15 cellular contexts compared by ENCODE assay signal in the genomic region with DNA sequence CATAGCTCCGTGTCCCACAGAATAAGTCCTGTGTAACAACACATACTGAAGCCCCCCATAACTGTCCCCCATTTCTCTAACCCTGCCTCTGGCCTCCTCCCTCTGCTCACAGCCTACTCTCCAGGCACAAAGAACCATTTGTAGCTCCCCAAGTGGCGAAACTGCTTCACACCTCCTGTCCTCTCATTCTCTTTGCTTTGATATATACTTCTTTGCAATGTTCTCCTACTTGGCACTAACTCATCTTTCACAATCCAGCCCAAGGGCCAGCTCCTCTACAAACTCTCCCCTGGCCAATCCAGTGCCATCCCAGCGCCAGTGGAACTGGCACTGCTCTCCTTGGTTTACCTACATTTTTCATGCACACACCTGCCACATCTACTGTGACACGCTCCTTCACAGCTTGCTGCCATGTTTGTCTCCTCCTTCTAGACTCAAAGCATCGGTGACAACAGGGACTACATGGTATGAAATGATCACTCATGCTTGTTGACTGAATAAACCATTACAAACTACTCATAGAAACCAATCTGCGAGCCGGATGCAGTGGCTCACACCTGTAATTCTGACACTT. TPM values are rescaled to one million over a fixed set of nuclear protein-coding genes. Genes with fewer than 3 reads are reported as not detected.
DNase-seq lines count a peak whose midpoint lies in the region; ATAC-seq, FAIRE-seq and TF ChIP-seq lines count a peak whose summit lies in the region.
"Had no signal": no experiment of that assay in that cellular context is flagged by ENCODE, and none has a peak within 500 bp of the region (broad histone marks: within the 10 kb centered on the region; RNA-seq: fewer than 3 reads in every experiment).

No MANE protein-coding gene starts in this region.

- no peak for FAIRE-seq in H1 (lab: Jason Lieb, UNC)
- FAIRE-seq: astrocyte had no signal

- H3K27ac ChIP-seq in breast epithelium (no peak overlapping the region), MM.1S (ENCODE audit: low read length) (peak overlapping the region; percentile 84; the same call in 1 of the 2 replicates), H1 (ENCODE audit: low read depth, low read length) (no peak overlapping the region), upper lobe of right lung (no peak overlapping the region)
- H3K27ac ChIP-seq: foreskin keratinocyte had no signal

- H3K23me2 ChIP-seq in H1 (ENCODE audit: low read depth, low read length), result peaks cover 2% of the 10 kb centered on the region; the same call in 1 of the 2 replicates

- no peak overlapping the region for H3K14ac ChIP-seq in H1 (ENCODE audit: insufficient read length)

- H3K4me3 ChIP-seq in breast epithelium, result no peak overlapping the region
- no peak overlapping the region for H3K4me3 ChIP-seq in MM.1S (ENCODE audit: low read length)
- no peak overlapping the region for H3K4me3 ChIP-seq in H1 (ENCODE audit: extremely low read depth in 1 of 4, insufficient read depth in 2 of 4, low read depth in 3 of 4, low read length in 4 of 4)
- H3K4me3 ChIP-seq in upper lobe of right lung, result no peak overlapping the region
- H3K4me3 ChIP-seq: dorsolateral prefrontal cortex had no signal

- TF ChIP-seq EP300 in H1 (IDR thresholded peaks at IDR 0.05; ENCODE audit: borderline replicate concordance in 1 of 2, low read depth in 2 of 2, low read length in 2 of 2), result no peak

- H2BK15ac ChIP-seq in H1 (ENCODE audit: low read length), result no peak overlapping the region

- no peak overlapping the region for H3K23ac ChIP-seq in H1 (ENCODE audit: insufficient read length)

- H4K20me1 ChIP-seq in MM.1S (ENCODE audit: insufficient read depth, low read length), result no peaks in the 10 kb centered on the region
- peaks cover 0 to 6% of the 10 kb centered on the region in 2 experiments for H4K20me1 ChIP-seq in H1 (replicated peaks in 1 of 2; ENCODE audit: control insufficient read depth in 1 of 2, insufficient read depth in 2 of 2, low read length in 2 of 2)

- no peaks in the 10 kb centered on the region for H3K9me2 ChIP-seq in MM.1S (replicated peaks; ENCODE audit: insufficient read depth, low read length)

- H2BK5ac ChIP-seq in H1 (ENCODE audit: low read depth, low read length), result no peak overlapping the region

- H3K9me3 Mint-ChIP-seq in MCF 10A (ENCODE audit: unreplicated experiment) (no peaks in the 10 kb centered on the region), HFFc6 (no peaks in the 10 kb centered on the region)
- H3K9me3 Mint-ChIP-seq: stimulated activated naive CD8-positive, alpha-beta T cell treated with anti-CD3 and anti-CD28 coated beads, Interleukin-15, Interleukin-2, amounts not matched to agents 100 ng/mL and 50 ng/mL, for 24 hours had no signal

- no peak overlapping the region for H2AK5ac ChIP-seq in H1 (ENCODE audit: low read depth, low read length)

- no peak overlapping the region for H3K18ac ChIP-seq in H1 (ENCODE audit: extremely low read depth, low read length)

- 0 out of 4 replicates have a peak, but pooled peaks of 1 of the 2 experiments have one; percentile 11 for TF ChIP-seq RAD21 in H1 (IDR thresholded peaks at IDR 0.05 in 1 of 2, conservative IDR thresholded peaks at IDR 0.05 in 1 of 2; ENCODE audit: low read depth in 2 of 2, low read length in 2 of 2)

- no peak overlapping the region for H2BK20ac ChIP-seq in H1 (ENCODE audit: low read length)

- no peak for ATAC-seq in upper lobe of right lung
- ATAC-seq: foreskin keratinocyte had no signal

- H4K8ac ChIP-seq in H1 (ENCODE audit: extremely low read depth, insufficient read depth, low read length), result no peak overlapping the region

- H3K36me3 ChIP-seq in breast epithelium (no peaks in the 10 kb centered on the region), MM.1S (replicated peaks; ENCODE audit: insufficient read depth, low read length) (no peaks in the 10 kb centered on the region), H1 (ENCODE audit: control insufficient read depth in 2 of 4, insufficient read depth in 4 of 4, low read length in 3 of 4) (no peaks in the 10 kb centered on the region), upper lobe of right lung (no peaks in the 10 kb centered on the region)

- WGBS in H1 (ENCODE audit: extremely low coverage in 1 of 2, insufficient coverage in 1 of 2, insufficient read length in 1 of 2, insufficient replicate concordance in 2 of 2, low coverage in 1 of 2, low lambda C conversion rate in 2 of 2, missing lambda C conversion rate in 1 of 2), 2 experiments, result 90% methylated on average over 7 of the region's 7 CpGs; no CpG with 5 or more reads in 1 of the 2 experiments

- H2BK12ac ChIP-seq in H1 (ENCODE audit: low read depth, low read length), result no peak overlapping the region

- H3K9ac ChIP-seq in MM.1S (ENCODE audit: low read length) (no peak overlapping the region), H1 (replicated peaks in 1 of 4; ENCODE audit: extremely low read depth in 1 of 4, low read depth in 3 of 4, low read length in 3 of 4) (no peak overlapping the region)

- peaks cover 9% of the 10 kb centered on the region for H3K79me1 ChIP-seq in H1 (ENCODE audit: low read depth, low read length)

- H3K27me3 Mint-ChIP-seq in MCF 10A (ENCODE audit: insufficient read depth, unreplicated experiment), result no peaks in the 10 kb centered on the region
- H3K27me3 Mint-ChIP-seq in HFFc6 (ENCODE audit: insufficient read depth), result no peaks in the 10 kb centered on the region
- H3K27me3 Mint-ChIP-seq: stimulated activated naive CD8-positive, alpha-beta T cell treated with anti-CD3 and anti-CD28 coated beads, Interleukin-15, Interleukin-2, amounts not matched to agents 100 ng/mL and 50 ng/mL, for 24 hours had no signal

- BruUV-seq in MCF 10A (replicated peaks; lab: Mats Ljungman, UMichigan), result no TSS peak

- TF ChIP-seq POLR2A in breast epithelium (IDR thresholded peaks at IDR 0.05), result no peak
- TF ChIP-seq POLR2A in H1 (IDR thresholded peaks at IDR 0.05; ENCODE audit: control extremely low read depth in 1 of 2, low read depth in 2 of 2, low read length in 2 of 2), result no peak

- H3K4me2 ChIP-seq in MM.1S (ENCODE audit: low read depth, low read length) (no peak overlapping the region), H1 (ENCODE audit: insufficient read depth in 1 of 2, low read depth in 2 of 2, low read length in 2 of 2) (no peak overlapping the region)

- H2AFZ ChIP-seq in MM.1S (ENCODE audit: low read length) (no peak overlapping the region), H1 (ENCODE audit: low read length) (no peak overlapping the region)

- peaks cover 35% of the 10 kb centered on the region for H3F3A ChIP-seq in MM.1S (ENCODE audit: insufficient read depth, low read length)

- CTCF ChIA-PET in MCF 10A (lab: Yijun Ruan, JAX), result interaction anchor here (0.7 to 0.9 kb wide), 3 partner anchors 10 to 347 kb away, joined by 3 to 4 read pairs (median 3); no protein-coding TSS in a partner anchor
- CTCF ChIA-PET in H1 (lab: Charles Lee; ENCODE audit: partially characterized antibody), result interaction anchor here (0.6 to 2.1 kb wide), 7 partner anchors 11 to 347 kb away, joined by 3 to 5 read pairs (median 4); no protein-coding TSS in a partner anchor

- peak; percentile 39 for DNase-seq in MCF 10A (ENCODE audit: unreplicated experiment)
- no peak for DNase-seq in breast epithelium (ENCODE audit: low spot score in 2 of 2)
- no peak for DNase-seq in MM.1S
- no peak for DNase-seq in H1 (ENCODE audit: low read depth in 1 of 2, low spot score in 2 of 2)
- no peak for DNase-seq in upper lobe of right lung
- DNase-seq in HFFc6, result no peak
- DNase-seq in stimulated activated naive CD4-positive, alpha-beta T cell treated with Interleukin-2 at 50 U/mL for 16 hours (lab: John Stamatoyannopoulos, UW), result no peak
- no peak for DNase-seq in amygdala (lab: John Stamatoyannopoulos, UW)
- DNase-seq: dorsolateral prefrontal cortex; foreskin keratinocyte; NCI-H1694; retina; stimulated activated CD4-positive, alpha-beta T cell treated with anti-CD3 and anti-CD28 coated beads, Interleukin-4, amount 100 ng/mL, for 24 hours had no signal

- H3K9me3 ChIP-seq in breast epithelium (no peaks in the 10 kb centered on the region), MM.1S (replicated peaks; ENCODE audit: insufficient read depth, low read length) (no peaks in the 10 kb centered on the region), H1 (ENCODE audit: insufficient read depth in 2 of 2, low read depth in 1 of 2, low read length in 1 of 2) (no peaks in the 10 kb centered on the region), upper lobe of right lung (no peaks in the 10 kb centered on the region)

- H3K36me3 Mint-ChIP-seq in MCF 10A (ENCODE audit: insufficient read depth, unreplicated experiment) (no peaks in the 10 kb centered on the region), HFFc6 (ENCODE audit: low read depth) (no peaks in the 10 kb centered on the region)

- POLR2A ChIA-PET in MCF 10A (lab: Yijun Ruan, JAX), result no interaction called here
- POLR2A ChIA-PET in H1 (lab: Charles Lee; ENCODE audit: partially characterized antibody), result no interaction called here

- intact Hi-C loops in MCF 10A (cut with micrococcal nuclease) (no loop called here), breast epithelium (cut with DNase I; ENCODE audit: low total_unique reads) (no loop called here), upper lobe of right lung (cut with DNase I) (no loop called here)

- H3K4me1 ChIP-seq in breast epithelium, result no peaks in the 10 kb centered on the region
- peaks cover 69% of the 10 kb centered on the region for H3K4me1 ChIP-seq in MM.1S (ENCODE audit: low read length)
- H3K4me1 ChIP-seq in H1 (replicated peaks in 1 of 4; ENCODE audit: control insufficient read depth in 3 of 4, insufficient read depth in 4 of 4, low read length in 3 of 4), result no peaks in the 10 kb centered on the region; a peak in 1 of 7 replicates
- H3K4me1 ChIP-seq in upper lobe of right lung, result peaks cover 51% of the 10 kb centered on the region

- H3K4me3 Mint-ChIP-seq in MCF 10A (ENCODE audit: unreplicated experiment) (no peak overlapping the region), HFFc6 (no peak overlapping the region)
- H3K4me3 Mint-ChIP-seq: stimulated activated naive CD8-positive, alpha-beta T cell treated with anti-CD3 and anti-CD28 coated beads, Interleukin-15, Interleukin-2, amounts not matched to agents 100 ng/mL and 50 ng/mL, for 24 hours had no signal

- no peak overlapping the region for H4K91ac ChIP-seq in H1 (replicated peaks; ENCODE audit: insufficient read length, low read length)

- peaks cover 100% of the 10 kb centered on the region for H3K79me2 ChIP-seq in MM.1S (ENCODE audit: low read length)
- peaks cover 0 to 4% of the 10 kb centered on the region in 2 experiments; a peak in 1 of 4 replicates for H3K79me2 ChIP-seq in H1 (ENCODE audit: control insufficient read depth in 1 of 2, insufficient read depth in 2 of 2, low read length in 2 of 2)

- TF ChIP-seq CTCF in MCF 10A (IDR thresholded peaks at IDR 0.05; ENCODE audit: unreplicated experiment), result no peak
- TF ChIP-seq CTCF in breast epithelium (IDR thresholded peaks at IDR 0.05), result peak in 1 of 3 donors; percentile 12
- peak; percentile 48 for TF ChIP-seq CTCF in MM.1S (IDR thresholded peaks at IDR 0.05; ENCODE audit: low read length)
- TF ChIP-seq CTCF in H1 (IDR thresholded peaks at IDR 0.05; ENCODE audit: control extremely low read depth in 1 of 3, insufficient read depth in 1 of 3, low read depth in 1 of 3, low read length in 3 of 3), result peak; percentile 20 to 41 (median 34); a peak in 3 of 4 replicates
- TF ChIP-seq CTCF in upper lobe of right lung (IDR thresholded peaks at IDR 0.05), result peak; percentile 9
- TF ChIP-seq CTCF in HFFc6 (IDR thresholded peaks at IDR 0.05), result no peak

- H4K5ac ChIP-seq in H1 (ENCODE audit: insufficient read length, low read depth, low read length), result no peak overlapping the region

- H3K27me3 ChIP-seq in breast epithelium (no peaks in the 10 kb centered on the region), MM.1S (replicated peaks; ENCODE audit: insufficient read depth, low read length) (no peaks in the 10 kb centered on the region), H1 (replicated peaks in 1 of 4; ENCODE audit: control insufficient read depth in 3 of 4, extremely low read depth in 1 of 4, insufficient read depth in 3 of 4, low read length in 3 of 4) (no peaks in the 10 kb centered on the region), upper lobe of right lung (no peaks in the 10 kb centered on the region)
- H3K27me3 ChIP-seq: dorsolateral prefrontal cortex, foreskin keratinocyte had no signal

- no peak overlapping the region for H2BK120ac ChIP-seq in H1 (replicated peaks; ENCODE audit: low read depth, low read length)

- H3K4me1 Mint-ChIP-seq in MCF 10A (ENCODE audit: insufficient read depth, unreplicated experiment), result peaks cover under 1% of the 10 kb centered on the region
- H3K4me1 Mint-ChIP-seq in HFFc6 (ENCODE audit: low read depth), result peaks cover 19% of the 10 kb centered on the region

- H3K27ac Mint-ChIP-seq in MCF 10A (ENCODE audit: low read depth, unreplicated experiment) (no peak overlapping the region), HFFc6 (no peak overlapping the region)
- H3K27ac Mint-ChIP-seq: stimulated activated naive CD8-positive, alpha-beta T cell treated with anti-CD3 and anti-CD28 coated beads, Interleukin-15, Interleukin-2, amounts not matched to agents 100 ng/mL and 50 ng/mL, for 24 hours had no signal

- no peak overlapping the region for H3K56ac ChIP-seq in H1 (replicated peaks; ENCODE audit: insufficient read length, low read depth, low read length)

- H3K4ac ChIP-seq in H1 (replicated peaks; ENCODE audit: insufficient read length, low read depth, low read length), result no peak overlapping the region

RNA-seq across cellular contexts. Expression of a gene that starts 12.8 kb away (rescaled TPM):
- total RNA-seq in MCF 10A (2022) (32.8 and 38.5 TPM in 2 replicates), breast epithelium (10 to 100 TPM; 49.5 to 64.8 (median 50.7) TPM), upper lobe of right lung (103 TPM)
- 14.7 and 14.8 TPM in 2 replicates for total RNA-seq in H1 (2021; fragmentation: NEBNext Ultra II Directional; extraction: Animal tissue kit (Norgen Biotek cat#: 25700))
- 12.8 and 13.8 TPM in 2 replicates for polyA plus RNA-seq in H1 (2011; rRNA removed)
- polyA plus RNA-seq in H1 (2011; cell fraction: cytosol; rRNA removed), result 14.2 TPM
- polyA plus RNA-seq in H1 (2011; cell fraction: nucleus; rRNA removed), result 40.9 TPM
- 10.4 to 15.6 TPM (median 10.9 TPM) in 4 replicates for polyA plus RNA-seq in H1 (2012, experiment 1 of 2)
- polyA plus RNA-seq in H1 (2012, experiment 2 of 2), result 4.7 TPM
- 9.9 TPM for polyA plus RNA-seq in H1 (2013, experiment 1 of 2)
- 9.8 TPM for polyA plus RNA-seq in H1 (2013, experiment 2 of 2)
- 16.3 and 17.5 TPM in 2 replicates for polyA minus RNA-seq in H1 (2011; rRNA and poly(A)+ RNA removed)
- polyA minus RNA-seq in H1 (2011; cell fraction: cytosol; rRNA and poly(A)+ RNA removed), result 12.4 TPM
- polyA minus RNA-seq in H1 (2011; cell fraction: nucleus; rRNA and poly(A)+ RNA removed), result 20.9 TPM
- total RNA-seq in HFFc6 (2021; fragmentation: NEBNext Ultra II Directional; extraction: Animal tissue kit (Norgen Biotek cat#: 25700)), result 10 to 100 TPM in 4 of 6 experiments, 1 to 10 TPM in 2; 7.7 to 15.3 (median 10.9) TPM

Comparison
In these comparisons a context has a peak if more than half of its experiments do, and no peak if none do; other contexts are left out.
1. CTCF ChIP-seq: peak in MM.1S (single experiment), H1 (3 of 3) and upper lobe of right lung (single experiment); none in MCF 10A (single experiment) and HFFc6 (single experiment).